ENCODE assay signal across 18 cellular contexts in genomic region chr1:18645172-18646090, GRCh38. TPM values are rescaled to one million over a fixed set of nuclear protein-coding genes. Genes with fewer than 3 reads are reported as not detected.
DNase-seq lines count a peak whose midpoint lies in the region; ATAC-seq and TF ChIP-seq lines count a peak whose summit lies in the region.
"Had no signal": no experiment of that assay in that cellular context is flagged by ENCODE, and none has a peak within 500 bp of the region (broad histone marks: within the 10 kb centered on the region; RNA-seq: fewer than 3 reads in every experiment).

No MANE protein-coding gene starts in this region.

- H3K36me3 Mint-ChIP-seq in glutamatergic neuron (ENCODE audit: unreplicated experiment) (no peaks in the 10 kb centered on the region), osteocyte (ENCODE audit: unreplicated experiment) (no peaks in the 10 kb centered on the region)

- H3K27ac Mint-ChIP-seq in glutamatergic neuron (ENCODE audit: unreplicated experiment) = peak overlapping the region; percentile 59
- no peak overlapping the region for H3K27ac Mint-ChIP-seq in osteocyte (ENCODE audit: unreplicated experiment)
- H3K27ac Mint-ChIP-seq: T-helper 2 cell treated with Interferon-gamma antibody and Interleukin-4, amounts not matched to agents 5 μg/mL and 100 μg/mL, for 36 hours had no signal

- ATAC-seq in stimulated activated naive CD8-positive, alpha-beta T cell treated with anti-CD3 and anti-CD28 coated beads, Interleukin-15, Interleukin-2, amounts not matched to agents 100 U/mL and 50 U/mL, for 24 hours = peak; percentile 17
- ATAC-seq in HG03469 (IDR thresholded peaks at IDR 0.05; ENCODE audit: unreplicated experiment) = no peak

- H3K9me3 Mint-ChIP-seq in glutamatergic neuron (ENCODE audit: unreplicated experiment) (peaks cover 7% of the 10 kb centered on the region), osteocyte (ENCODE audit: unreplicated experiment) (no peaks in the 10 kb centered on the region)
- H3K9me3 Mint-ChIP-seq: T-helper 2 cell treated with Interferon-gamma antibody and Interleukin-4, amounts not matched to agents 5 μg/mL and 100 μg/mL, for 36 hours had no signal

- peaks cover 44% of the 10 kb centered on the region for H3K27me3 Mint-ChIP-seq in glutamatergic neuron (ENCODE audit: unreplicated experiment)
- H3K27me3 Mint-ChIP-seq in osteocyte (ENCODE audit: unreplicated experiment) = peaks cover 84% of the 10 kb centered on the region

- TF ChIP-seq CTCF in glutamatergic neuron (IDR thresholded peaks at IDR 0.05; ENCODE audit: partially characterized antibody, unreplicated experiment) = no peak
- no peak for TF ChIP-seq CTCF in osteocyte (IDR thresholded peaks at IDR 0.05)

- H3K4me3 Mint-ChIP-seq in glutamatergic neuron (ENCODE audit: unreplicated experiment) (peak overlapping the region; percentile 68), osteocyte (ENCODE audit: unreplicated experiment) (no peak overlapping the region)
- H3K4me3 Mint-ChIP-seq: T-helper 2 cell treated with Interferon-gamma antibody and Interleukin-4, amounts not matched to agents 5 μg/mL and 100 μg/mL, for 36 hours had no signal

- DNase-seq in activated naive CD4-positive, alpha-beta T cell treated with anti-CD3 and anti-CD28 coated beads, Interleukin-2, amount 50 U/mL, for 16 hours = peak; percentile 37
- no peak for DNase-seq in activated naive CD4-positive, alpha-beta T cell treated with Interleukin-2 at 50 U/mL for 16 hours
- DNase-seq in HT-29 (ENCODE audit: low spot score) (peak; percentile 52), glutamatergic neuron (no peak), osteocyte (ENCODE audit: extremely low spot score, unreplicated experiment) (no peak), NCI-H748 (lab: John Stamatoyannopoulos, UW; ENCODE audit: unreplicated experiment) (no peak)
- no peak for DNase-seq in stimulated activated naive CD8-positive, alpha-beta T cell treated with anti-CD3 and anti-CD28 coated beads, Interleukin-15, Interleukin-2, amounts not matched to agents 100 U/mL and 50 U/mL, for 24 hours
- DNase-seq: cortex of kidney, NCI-H1092 treated with DMSO at 0.1 percent for 48 hours, pancreas, Right ventricle myocardium superior, small intestine, stomach had no signal

- H3K4me1 Mint-ChIP-seq in glutamatergic neuron (ENCODE audit: low read depth, unreplicated experiment) = peaks cover 17% of the 10 kb centered on the region
- peaks cover 12% of the 10 kb centered on the region for H3K4me1 Mint-ChIP-seq in osteocyte (ENCODE audit: unreplicated experiment)

RNA-seq across cellular contexts. Expression of gene PAX7, which starts 14.8 kb away (rescaled TPM):
- not detected in 2 replicates for total RNA-seq in HT-29 (2014; rRNA removed; shearing (Covaris generic))
- total RNA-seq in glutamatergic neuron (ENCODE audit: unreplicated experiment) (0.07 TPM), osteocyte (not detected in 2 replicates)
- total RNA-seq: glomerular endothelial cell, mesenteric fat pad, pancreas, Right ventricle myocardium superior, stomach, vagina had no signal

Comparison
In these comparisons a context has a peak if more than half of its experiments do, and no peak if none do; other contexts are left out.
1. DNase-seq: peak in activated naive CD4-positive, alpha-beta T cell treated with anti-CD3 and anti-CD28 coated beads, Interleukin-2, amount 50 U/mL, for 16 hours (single experiment) and HT-29 (single experiment); none in activated naive CD4-positive, alpha-beta T cell treated with Interleukin-2 at 50 U/mL for 16 hours (single experiment), glutamatergic neuron (single experiment), stimulated activated naive CD8-positive, alpha-beta T cell treated with anti-CD3 and anti-CD28 coated beads, Interleukin-15, Interleukin-2, amounts not matched to agents 100 U/mL and 50 U/mL, for 24 hours (single experiment), osteocyte (single experiment) and NCI-H748 (single experiment).